In the genomic region with DNA sequence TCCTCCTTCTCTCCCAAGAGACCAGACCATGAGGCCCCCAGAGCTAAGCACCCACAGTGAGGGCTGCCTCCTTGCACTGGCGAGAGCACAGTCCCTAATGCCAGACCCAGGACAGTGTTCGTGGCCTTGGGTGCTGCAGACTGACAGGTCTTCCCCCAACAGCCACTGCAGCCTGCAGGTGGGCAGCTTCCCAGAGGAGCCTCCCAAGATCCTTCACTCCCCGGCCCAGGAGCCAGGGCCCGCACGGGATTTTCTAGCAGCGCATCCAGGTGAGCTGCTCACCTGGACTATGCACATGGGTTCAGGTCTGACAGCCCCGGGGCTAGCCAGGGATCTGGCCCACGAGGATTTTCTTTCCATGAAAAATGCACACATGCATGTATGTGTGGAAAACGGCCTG, we compare ENCODE assay signal across 19 cellular contexts. TPM values are rescaled to one million over a fixed set of nuclear protein-coding genes. Genes with fewer than 3 reads are reported as not detected.
A peak's percentile ranks its signal among the peaks of the same experiment; 100 is the strongest.
DNase-seq lines count a peak whose midpoint lies in the region; ATAC-seq and TF ChIP-seq lines count a peak whose summit lies in the region.
"Had no signal": no experiment of that assay in that cellular context is flagged by ENCODE, and none has a peak within 500 bp of the region (broad histone marks: within the 10 kb centered on the region; RNA-seq: fewer than 3 reads in every experiment).

No MANE protein-coding gene starts in this region.

- in situ Hi-C loops in IMR-90 (cut with MboI; ENCODE audit: low sequenced_read_pairs): no loop called here

- H3K56ac ChIP-seq in IMR-90 (ENCODE audit: extremely low read depth, insufficient read depth, low read length) (no peak overlapping the region), mesendoderm (ENCODE audit: low read length) (no peak overlapping the region)

- H3K36me3 ChIP-seq in BLaER1: peaks cover 1% of the 10 kb centered on the region
- H3K36me3 ChIP-seq in IMR-90 (ENCODE audit: control insufficient read depth, insufficient read depth, low read length): no peaks in the 10 kb centered on the region
- no peaks in the 10 kb centered on the region for H3K36me3 ChIP-seq in mesendoderm (ENCODE audit: control insufficient read depth, insufficient read depth, low read length)

- H3K4me2 ChIP-seq in BLaER1: peak overlapping the region; percentile 42
- H3K4me2 ChIP-seq in IMR-90 (ENCODE audit: low read depth, low read length): no peak overlapping the region
- no peak overlapping the region for H3K4me2 ChIP-seq in mesendoderm (ENCODE audit: low read length)
- H3K4me2 ChIP-seq: KMS-11, SK-N-SH had no signal

- peak overlapping the region; percentile 66 for H2AFZ ChIP-seq in IMR-90 (replicated peaks; ENCODE audit: low read length, poor library complexity)

- H3K9ac ChIP-seq in BLaER1 (peak overlapping the region; percentile 4; the same call in 1 of the 2 replicates), IMR-90 (ENCODE audit: low read depth, low read length) (no peak overlapping the region), mesendoderm (ENCODE audit: low read length) (no peak overlapping the region)
- H3K9ac ChIP-seq: KMS-11, SK-N-SH had no signal

- TF ChIP-seq POLR2A in IMR-90 (IDR thresholded peaks at IDR 0.05; ENCODE audit: low read depth, low read length): no peak

- no peak overlapping the region for H2BK15ac ChIP-seq in IMR-90 (ENCODE audit: low read depth, low read length)
- H2BK15ac ChIP-seq in mesendoderm (replicated peaks; ENCODE audit: low read depth): no peak overlapping the region

- H3K79me2 ChIP-seq in mesendoderm (ENCODE audit: control insufficient read depth, insufficient read depth, low read length): no peaks in the 10 kb centered on the region

- BruUV-seq in IMR-90 (replicated peaks; lab: Mats Ljungman, UMichigan): no TSS peak

- H3K9me3 ChIP-seq in BLaER1: no peaks in the 10 kb centered on the region
- H3K9me3 ChIP-seq in IMR-90 (ENCODE audit: control insufficient read depth, insufficient read depth, low read length): no peaks in the 10 kb centered on the region
- H3K9me3 ChIP-seq: SK-N-SH had no signal

- no peak overlapping the region for H3K23ac ChIP-seq in IMR-90 (ENCODE audit: low read depth, low read length)
- H3K23ac ChIP-seq in mesendoderm (ENCODE audit: low read length): peak overlapping the region; percentile 66

- H2BK5ac ChIP-seq in IMR-90 (ENCODE audit: low read depth, low read length, poor library complexity, severe bottlenecking) (no peak overlapping the region), mesendoderm (ENCODE audit: low read length) (no peak overlapping the region)

- H4K5ac ChIP-seq in IMR-90 (ENCODE audit: low read depth, low read length) (no peak overlapping the region), mesendoderm (ENCODE audit: low read length) (no peak overlapping the region)

- H4K8ac ChIP-seq in IMR-90 (ENCODE audit: low read depth in 2 of 2, low read length in 2 of 2): no peak overlapping the region
- H4K8ac ChIP-seq in mesendoderm (ENCODE audit: low read depth, low read length): no peak overlapping the region

- intact Hi-C loops in IMR-90 (cut with micrococcal nuclease) (no loop called here), sciatic nerve (cut with DNase I) (no loop called here), left ventricle myocardium superior (cut with micrococcal nuclease) (no loop called here)

- no peak overlapping the region for H3K14ac ChIP-seq in IMR-90 (replicated peaks; ENCODE audit: low read depth, low read length)

- CTCF ChIA-PET in IMR-90 (lab: Yijun Ruan, JAX): interaction anchor here (1.0 to 2.1 kb wide), 2 partner anchors 10 to 75 kb away, joined by 4 to 6 read pairs; no protein-coding TSS in a partner anchor

- no peak overlapping the region for H4K91ac ChIP-seq in IMR-90 (ENCODE audit: insufficient read depth, low read depth, low read length)

- 0 out of 2 replicates have a peak, but pooled peaks cover 4% of the 10 kb centered on the region for H3K9me1 ChIP-seq in IMR-90 (ENCODE audit: insufficient read depth, low read length)

- 76% methylated on average over 2 of the region's 9 CpGs; no CpG with 5 or more reads in 1 of the 2 experiments for WGBS in IMR-90 (ENCODE audit: extremely low coverage in 2 of 2, insufficient read length in 1 of 2), 2 experiments
- no CpG with 5 or more reads among the region's 9 CpGs for WGBS in mesendoderm (ENCODE audit: extremely low coverage, insufficient coverage, low lambda C conversion rate)

- no peak for TF ChIP-seq CTCF in IMR-90 (conservative IDR thresholded peaks at IDR 0.05; ENCODE audit: low read depth, low read length)

- H3K18ac ChIP-seq in IMR-90 (ENCODE audit: low read depth, low read length) (no peak overlapping the region), mesendoderm (ENCODE audit: low read length) (no peak overlapping the region)

- POLR2A ChIA-PET in IMR-90 (lab: Charles Lee; ENCODE audit: unreplicated experiment): no interaction called here

- no peak overlapping the region for H2AK9ac ChIP-seq in IMR-90 (replicated peaks; ENCODE audit: low read depth, low read length, poor library complexity)

- ATAC-seq in IMR-90 (ENCODE audit: low read depth): no peak
- peak; percentile 14 for ATAC-seq in sciatic nerve
- ATAC-seq in HG03159 (IDR thresholded peaks at IDR 0.05; ENCODE audit: unreplicated experiment): no peak
- no peak for ATAC-seq in HG03196 (IDR thresholded peaks at IDR 0.05; ENCODE audit: unreplicated experiment)
- ATAC-seq in left ventricle myocardium superior: no peak
- ATAC-seq: GM12878 had no signal

- H3K4ac ChIP-seq in IMR-90 (ENCODE audit: low read depth, low read length) (no peak overlapping the region), mesendoderm (ENCODE audit: low read depth, low read length) (no peak overlapping the region)

- H2AK5ac ChIP-seq in IMR-90 (ENCODE audit: low read depth, low read length): no peak overlapping the region
- no peak overlapping the region for H2AK5ac ChIP-seq in mesendoderm (ENCODE audit: low read length)

- peak overlapping the region; percentile 18; the same call in 1 of the 2 replicates for H3K27ac ChIP-seq in BLaER1
- no peak overlapping the region for H3K27ac ChIP-seq in IMR-90 (ENCODE audit: insufficient read depth, low read length)
- no peak overlapping the region for H3K27ac ChIP-seq in mesendoderm (ENCODE audit: low read depth, low read length)
- H3K27ac ChIP-seq: KMS-11 had no signal

- H3K4me1 ChIP-seq in BLaER1 (peaks cover 23% of the 10 kb centered on the region), IMR-90 (ENCODE audit: control insufficient read depth, insufficient read depth, low read length) (peaks cover 7% of the 10 kb centered on the region; the same call in 1 of the 2 replicates), mesendoderm (ENCODE audit: control insufficient read depth, low read depth, low read length) (no peaks in the 10 kb centered on the region)

- H3K4me3 ChIP-seq in BLaER1: no peak overlapping the region
- H3K4me3 ChIP-seq in IMR-90 (ENCODE audit: insufficient read depth, low read depth, low read length): no peak overlapping the region
- H3K4me3 ChIP-seq in mesendoderm (ENCODE audit: low read length): no peak overlapping the region
- H3K4me3 ChIP-seq: GM12878 had no signal

- TF ChIP-seq RAD21 in IMR-90 (IDR thresholded peaks at IDR 0.05; ENCODE audit: low read length): no peak

- H4K20me1 ChIP-seq in BLaER1 (no peaks in the 10 kb centered on the region), IMR-90 (ENCODE audit: insufficient read depth, low read length) (no peaks in the 10 kb centered on the region)

- no peak overlapping the region for H2BK20ac ChIP-seq in IMR-90 (ENCODE audit: low read depth, low read length)

- no peak overlapping the region for H2BK120ac ChIP-seq in IMR-90 (ENCODE audit: low read depth, low read length)
- no peak overlapping the region for H2BK120ac ChIP-seq in mesendoderm (ENCODE audit: low read depth, low read length)

- no peaks in the 10 kb centered on the region for H3K27me3 ChIP-seq in BLaER1
- H3K27me3 ChIP-seq in IMR-90 (ENCODE audit: control insufficient read depth, insufficient read depth, low read length): peaks cover 2% of the 10 kb centered on the region
- H3K27me3 ChIP-seq in mesendoderm (ENCODE audit: insufficient read depth, low read length, poor library complexity): no peaks in the 10 kb centered on the region

- no peak for DNase-seq in IMR-90
- DNase-seq in mesendoderm: no peak
- DNase-seq in sciatic nerve (ENCODE audit: low spot score): no peak
- DNase-seq in left ventricle myocardium superior: no peak
- DNase-seq: DMS153, GF-D8, MV-4-11, NCI-H1417, NCI-H187, NCI-H2107, NCI-H2227 treated with DMSO at 0.1 percent for 48 hours, NCI-H524, SHP77 treated with DMSO at 0.1 percent for 48 hours, SK-N-SH had no signal

- dilution Hi-C loops in IMR-90 (cut with HindIII; ENCODE audit: low sequenced_read_pairs, unreplicated experiment): no loop called here

- H3K79me1 ChIP-seq in IMR-90 (ENCODE audit: low read depth in 1 of 2, low read length in 2 of 2) (no peaks in the 10 kb centered on the region), mesendoderm (ENCODE audit: low read length) (no peaks in the 10 kb centered on the region)

TF ChIP-seq in IMR-90, 13 proteins besides CTCF, POLR2A, EP300 and RAD21 (continues in another document):
- no peak for TF ChIP-seq MAZ (IDR thresholded peaks at IDR 0.05; ENCODE audit: borderline replicate concordance, low read depth, low read length)
- TF ChIP-seq RCOR1 (IDR thresholded peaks at IDR 0.05; ENCODE audit: insufficient replicate concordance, low read length): no peak
- TF ChIP-seq RFX5 (IDR thresholded peaks at IDR 0.05; ENCODE audit: low read depth, low read length): no peak
- TF ChIP-seq, protein P1, sequence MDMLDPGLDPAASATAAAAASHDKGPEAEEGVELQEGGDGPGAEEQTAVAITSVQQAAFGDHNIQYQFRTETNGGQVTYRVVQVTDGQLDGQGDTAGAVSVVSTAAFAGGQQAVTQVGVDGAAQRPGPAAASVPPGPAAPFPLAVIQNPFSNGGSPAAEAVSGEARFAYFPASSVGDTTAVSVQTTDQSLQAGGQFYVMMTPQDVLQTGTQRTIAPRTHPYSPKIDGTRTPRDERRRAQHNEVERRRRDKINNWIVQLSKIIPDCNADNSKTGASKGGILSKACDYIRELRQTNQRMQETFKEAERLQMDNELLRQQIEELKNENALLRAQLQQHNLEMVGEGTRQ (IDR thresholded peaks at IDR 0.05; ENCODE audit: low read depth, low read length): no peak
- TF ChIP-seq FOS (IDR thresholded peaks at IDR 0.05; ENCODE audit: low read depth, low read length): no peak

RNA-seq across cellular contexts. Expression of a gene that starts 41.7 kb away (rescaled TPM):
- 1.9 and 2.2 TPM in 2 replicates for total RNA-seq in IMR-90 (2012; rRNA removed)
- polyA plus RNA-seq in IMR-90 (2012; rRNA removed): not detected in 2 replicates
- not detected in 2 replicates for polyA plus RNA-seq in IMR-90 (2012; cell fraction: cytosol; rRNA removed)
- 0.05 and 0.44 TPM in 2 replicates for polyA plus RNA-seq in IMR-90 (2012; cell fraction: nucleus; rRNA removed; ENCODE audit: low replicate concordance)
- polyA plus RNA-seq in mesendoderm (2013, experiment 1 of 2): 0.07 TPM
- polyA plus RNA-seq in mesendoderm (2013, experiment 2 of 2): 0.07 TPM
- 7.1 TPM for total RNA-seq in sciatic nerve
- total RNA-seq in left ventricle myocardium superior: 0.32 TPM
- polyA plus RNA-seq: SK-N-SH had no signal

RNA-seq across cellular contexts. Expression of a gene that starts 43.1 kb away (rescaled TPM):
- total RNA-seq in IMR-90 (2012; rRNA removed) (under 0.01 TPM in 1 of 2 replicates, not detected in the other), sciatic nerve (1.6 TPM), left ventricle myocardium superior (0.42 TPM)
- polyA plus RNA-seq in IMR-90 (2012; rRNA removed): 0.07 and 0.12 TPM in 2 replicates
- under 0.01 and 0.01 TPM in 2 replicates for polyA plus RNA-seq in IMR-90 (2012; cell fraction: cytosol; rRNA removed)
- polyA plus RNA-seq in IMR-90 (2012; cell fraction: nucleus; rRNA removed; ENCODE audit: low replicate concordance): 0.26 and 0.38 TPM in 2 replicates
- polyA plus RNA-seq in mesendoderm (2013, experiment 1 of 2): 0.04 TPM
- 0.03 TPM for polyA plus RNA-seq in mesendoderm (2013, experiment 2 of 2)
